11 cellular contexts compared by ENCODE assay signal in genomic region chr9:70902705-70903131, GRCh38.
DNase-seq lines count a peak whose midpoint lies in the region; ATAC-seq lines count a peak whose summit lies in the region.
"Had no signal": no experiment of that assay in that cellular context is flagged by ENCODE, and none has a peak within 500 bp of the region (broad histone marks: within the 10 kb centered on the region; RNA-seq: fewer than 3 reads in every experiment).

No MANE protein-coding gene starts in this region.

- no peaks in the 10 kb centered on the region for H3K36me3 ChIP-seq in H7 (replicated peaks; ENCODE audit: control insufficient read depth, insufficient read depth, low read length)

- H3K4me3 ChIP-seq in H7 (ENCODE audit: insufficient read depth, low read depth, low read length): no peak overlapping the region

- in situ Hi-C loops in Caki2 (cut with HindIII; ENCODE audit: low pct_unique_long_range_greater_than_20kb, low sequenced_read_pairs): no loop called here

- no peaks in the 10 kb centered on the region for H3K27me3 ChIP-seq in H7 (ENCODE audit: control insufficient read depth, insufficient read depth, low read length)

- ATAC-seq in HG03159 (IDR thresholded peaks at IDR 0.05; ENCODE audit: unreplicated experiment): peak; percentile 45
- ATAC-seq: WTC11 had no signal

- DNase-seq in Caki2 (ENCODE audit: low read depth) (peak; percentile 85), astrocyte of the hippocampus (ENCODE audit: low read depth, low spot score) (peak; percentile 94), medulla oblongata (ENCODE audit: extremely low spot score) (peak; percentile 23), GM19238 (ENCODE audit: insufficient read length, low spot score) (no peak), RPMI8226 (no peak), H7 (no peak), D341Med (ENCODE audit: low spot score) (no peak)
- DNase-seq: GF-D8, head of caudate nucleus had no signal

Comparison
In these comparisons a context has a peak if more than half of its experiments do, and no peak if none do; other contexts are left out.
1. DNase-seq: peak in Caki2 (single experiment), astrocyte of the hippocampus (single experiment) and medulla oblongata (single experiment); none in GM19238 (single experiment), RPMI8226 (single experiment), H7 (single experiment) and D341Med (single experiment).